In the genomic region with DNA sequence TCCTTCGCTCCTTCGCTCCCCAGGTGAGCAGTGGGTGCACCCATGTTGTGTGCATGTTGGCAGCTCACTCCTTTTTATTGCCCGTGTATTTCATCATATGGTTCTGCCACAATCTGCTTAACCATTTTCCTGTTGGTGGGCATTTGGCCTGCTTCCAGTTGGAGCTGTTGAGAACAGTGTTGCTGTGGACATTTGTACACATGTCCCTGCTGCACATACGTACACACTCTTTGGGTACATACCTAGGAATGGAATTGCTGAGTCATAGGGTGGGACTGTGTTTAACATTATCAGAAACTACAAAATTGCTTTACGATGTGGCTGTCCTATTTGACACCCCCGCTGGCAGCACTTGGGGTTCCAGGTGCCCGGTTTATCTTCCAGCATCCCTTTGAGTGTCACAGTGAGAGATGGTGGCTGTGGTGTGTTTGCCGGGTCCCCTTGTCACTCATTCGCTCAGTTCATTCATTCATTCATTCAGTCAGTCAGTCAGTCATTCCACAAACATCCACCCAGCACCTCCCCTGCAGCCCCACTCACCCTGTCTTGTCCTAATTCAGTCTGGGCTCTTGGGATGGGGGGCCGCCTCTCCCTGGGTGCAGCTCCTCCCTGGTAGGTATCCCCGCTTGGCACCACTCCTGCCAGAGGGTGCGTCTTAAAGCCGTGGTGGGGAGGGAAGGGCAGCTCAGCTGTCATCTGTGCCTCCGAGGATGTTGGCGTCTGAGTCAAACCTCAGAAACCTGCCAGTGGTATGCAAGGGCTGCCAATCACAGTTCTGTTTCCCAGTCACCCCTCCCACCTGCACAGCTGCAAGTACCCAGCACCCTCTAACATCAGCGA, we compare ENCODE assay signal across 18 cellular contexts. TPM values are rescaled to one million over a fixed set of nuclear protein-coding genes. Genes with fewer than 3 reads are reported as not detected.
DNase-seq lines count a peak whose midpoint lies in the region; ATAC-seq, FAIRE-seq and TF ChIP-seq lines count a peak whose summit lies in the region.
"Had no signal": no experiment of that assay in that cellular context is flagged by ENCODE, and none has a peak within 500 bp of the region (broad histone marks: within the 10 kb centered on the region; RNA-seq: fewer than 3 reads in every experiment).

No MANE protein-coding gene starts in this region.

- H3K9ac ChIP-seq in astrocyte (ENCODE audit: low read length) = no peak overlapping the region
- H3K9ac ChIP-seq: BLaER1 had no signal

- H3K4me3 Mint-ChIP-seq in astrocyte (ENCODE audit: unreplicated experiment) = no peak overlapping the region
- H3K4me3 Mint-ChIP-seq: nephron progenitor cell had no signal

- no peak for ATAC-seq in GM21423 (IDR thresholded peaks at IDR 0.05; ENCODE audit: unreplicated experiment)

- H3K4me3 ChIP-seq in astrocyte (ENCODE audit: insufficient read depth, low read depth, low read length) = no peak overlapping the region
- H3K4me3 ChIP-seq: BLaER1, HAP-1 had no signal

- H4K20me1 ChIP-seq in astrocyte (ENCODE audit: insufficient read depth, low read length) = no peaks in the 10 kb centered on the region
- H4K20me1 ChIP-seq: BLaER1 had no signal

- H3K4me1 ChIP-seq in astrocyte (ENCODE audit: insufficient read depth, low read length) = peaks cover 6% of the 10 kb centered on the region
- H3K4me1 ChIP-seq: BLaER1, HAP-1 had no signal

- H3K4me1 Mint-ChIP-seq in astrocyte (ENCODE audit: low read depth, unreplicated experiment) = peaks cover 12% of the 10 kb centered on the region
- H3K4me1 Mint-ChIP-seq: nephron progenitor cell had no signal

- H3K9me3 Mint-ChIP-seq in astrocyte (ENCODE audit: unreplicated experiment) = peaks cover 10% of the 10 kb centered on the region

- H3K36me3 Mint-ChIP-seq in astrocyte (ENCODE audit: low read depth, unreplicated experiment) = no peaks in the 10 kb centered on the region

- no peak overlapping the region for H3K27ac ChIP-seq in astrocyte (ENCODE audit: low read depth, low read length)
- H3K27ac ChIP-seq: BLaER1 had no signal

- no peak overlapping the region for H2AFZ ChIP-seq in astrocyte (ENCODE audit: low read depth, low read length)

- H3K4me2 ChIP-seq in astrocyte (ENCODE audit: low read length) = no peak overlapping the region
- H3K4me2 ChIP-seq: BLaER1 had no signal

- H3K27me3 ChIP-seq in astrocyte (ENCODE audit: insufficient read depth, low read length) = peaks cover 44% of the 10 kb centered on the region

- H3K9me3 ChIP-seq in astrocyte (ENCODE audit: insufficient read depth, low read depth, low read length) = peaks cover 9% of the 10 kb centered on the region
- H3K9me3 ChIP-seq: HAP-1 had no signal

- H3K27ac Mint-ChIP-seq in astrocyte (ENCODE audit: unreplicated experiment) = no peak overlapping the region
- H3K27ac Mint-ChIP-seq: nephron progenitor cell had no signal

- H3K79me2 ChIP-seq in astrocyte (ENCODE audit: insufficient read depth, low read length) = no peaks in the 10 kb centered on the region

- no peaks in the 10 kb centered on the region for H3K36me3 ChIP-seq in astrocyte (ENCODE audit: insufficient read depth, low read length)
- H3K36me3 ChIP-seq: BLaER1, HAP-1 had no signal

- no peak for FAIRE-seq in astrocyte (lab: Jason Lieb, UNC)
- FAIRE-seq: G401.6, HTR-8/SVneo had no signal

- H3K27me3 Mint-ChIP-seq in astrocyte (ENCODE audit: low read depth, unreplicated experiment) = peaks cover 67% of the 10 kb centered on the region

- no peak for TF ChIP-seq CTCF in astrocyte (IDR thresholded peaks at IDR 0.05; ENCODE audit: insufficient read depth, low read depth, low read length)

- DNase-seq in COR-L47 (lab: John Stamatoyannopoulos, UW) = peak; percentile 37
- peak; percentile 70 for DNase-seq in LHCN-M2 (ENCODE audit: low read depth)
- peak; percentile 22 for DNase-seq in astrocyte (ENCODE audit: low read depth)
- DNase-seq in iris pigment epithelial cell (ENCODE audit: low read depth) = peak; percentile 18
- no peak for DNase-seq in SW 1271 (lab: John Stamatoyannopoulos, UW)
- no peak for DNase-seq in NCI-H2196 (lab: John Stamatoyannopoulos, UW; ENCODE audit: unreplicated experiment)
- no peak for DNase-seq in activated effector memory CD4-positive, alpha-beta T cell treated with Interleukin-2 at 50 U/mL for 16 hours
- DNase-seq: activated CD4-positive, CD25-positive, alpha-beta regulatory T cell; dermis blood vessel endothelial cell; NCI-H1417 treated with DMSO at 0.1 percent for 48 hours; nephron progenitor cell had no signal

RNA-seq across cellular contexts. Expression of a gene that starts 8.0 kb away (rescaled TPM):
- 0.51 and 1.7 TPM in 2 replicates for total RNA-seq in LHCN-M2 (2014; rRNA removed)
- polyA plus RNA-seq in LHCN-M2 (2012) = 4.1 TPM
- total RNA-seq in astrocyte = 0.66 and 1.6 TPM in 2 replicates
- total RNA-seq: glomerular endothelial cell had no signal

RNA-seq across cellular contexts. Expression of a gene that starts 50.4 kb away (rescaled TPM):
- total RNA-seq in LHCN-M2 (2014; rRNA removed) (not detected in 2 replicates), astrocyte (not detected in 2 replicates)
- polyA plus RNA-seq in LHCN-M2 (2012) = 0.52 TPM
- total RNA-seq: dermis blood vessel endothelial cell, glomerular endothelial cell, subcutaneous adipose tissue had no signal

Comparison
In these comparisons a context has a peak if more than half of its experiments do, and no peak if none do; other contexts are left out.
1. DNase-seq: peak in COR-L47 (single experiment), LHCN-M2 (single experiment), astrocyte (single experiment) and iris pigment epithelial cell (single experiment); none in SW 1271 (0 of 2), NCI-H2196 (single experiment) and activated effector memory CD4-positive, alpha-beta T cell treated with Interleukin-2 at 50 U/mL for 16 hours (single experiment).